1 cellular context compared by ENCODE assay signal in the genomic region with DNA sequence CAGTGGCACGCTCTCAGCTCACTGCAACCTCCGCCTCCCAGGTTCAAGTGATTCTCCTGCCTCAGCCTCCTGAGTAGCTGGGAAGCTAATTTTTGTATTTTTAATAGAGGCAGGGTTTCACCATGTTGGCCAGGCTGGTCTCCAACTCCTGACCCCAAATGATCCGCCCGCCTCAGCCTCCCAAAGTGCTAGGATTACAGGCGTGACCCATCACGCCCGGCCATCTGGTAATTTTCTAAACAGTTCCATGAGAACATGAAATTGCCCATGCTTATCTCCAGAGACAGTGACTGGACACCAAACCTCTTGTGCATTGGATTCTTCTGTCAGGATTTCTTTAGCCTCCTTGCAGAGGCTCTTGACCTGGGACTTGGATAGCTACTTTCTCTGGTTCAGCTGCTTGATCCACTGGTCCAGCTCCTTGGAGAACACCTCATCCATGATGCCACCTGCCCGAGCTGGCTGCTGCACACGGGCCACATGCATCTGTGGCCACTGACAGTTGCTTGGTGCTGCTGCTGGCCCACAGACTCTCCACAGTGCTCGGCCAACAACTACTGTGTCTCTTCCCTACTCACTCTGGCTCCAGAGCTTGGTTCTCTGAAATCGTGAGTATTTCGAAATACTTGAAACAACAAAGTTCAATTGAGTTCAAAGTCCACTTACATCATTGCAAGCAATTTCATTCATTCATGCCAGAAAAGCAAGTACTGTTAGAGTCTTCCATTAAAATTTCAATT.
TF ChIP-seq lines count a peak whose summit lies in the region.

No MANE protein-coding gene starts in this region.

TF ChIP-seq in K562, 482 proteins besides CTCF, POLR2A, EP300 and RAD21 (continued from another document and continues in another):
- TF ChIP-seq, protein P1, sequence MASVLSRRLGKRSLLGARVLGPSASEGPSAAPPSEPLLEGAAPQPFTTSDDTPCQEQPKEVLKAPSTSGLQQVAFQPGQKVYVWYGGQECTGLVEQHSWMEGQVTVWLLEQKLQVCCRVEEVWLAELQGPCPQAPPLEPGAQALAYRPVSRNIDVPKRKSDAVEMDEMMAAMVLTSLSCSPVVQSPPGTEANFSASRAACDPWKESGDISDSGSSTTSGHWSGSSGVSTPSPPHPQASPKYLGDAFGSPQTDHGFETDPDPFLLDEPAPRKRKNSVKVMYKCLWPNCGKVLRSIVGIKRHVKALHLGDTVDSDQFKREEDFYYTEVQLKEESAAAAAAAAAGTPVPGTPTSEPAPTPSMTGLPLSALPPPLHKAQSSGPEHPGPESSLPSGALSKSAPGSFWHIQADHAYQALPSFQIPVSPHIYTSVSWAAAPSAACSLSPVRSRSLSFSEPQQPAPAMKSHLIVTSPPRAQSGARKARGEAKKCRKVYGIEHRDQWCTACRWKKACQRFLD (CRISPR knock-in tag; IDR thresholded peaks at IDR 0.05), result 0 out of 2 replicates have a peak, but pooled peaks have one; percentile 46
- TF ChIP-seq ZNF121 (CRISPR knock-in tag; conservative IDR thresholded peaks at IDR 0.05), result no peak
- no peak for TF ChIP-seq KLF1 (tag; IDR thresholded peaks at IDR 0.05)
- no peak for TF ChIP-seq ZBTB33 (CRISPR knock-in tag; IDR thresholded peaks at IDR 0.05)
- peak; percentile 27; the same call in 1 of the 2 replicates for TF ChIP-seq GATAD2B (IDR thresholded peaks at IDR 0.05; ENCODE audit: borderline replicate concordance)
- TF ChIP-seq ZEB2 (IDR thresholded peaks at IDR 0.05), result 0 out of 2 replicates have a peak, but pooled peaks have one; percentile 36
- TF ChIP-seq ILF3 (IDR thresholded peaks at IDR 0.05; ENCODE audit: borderline replicate concordance), result no peak
- peak; percentile 50 for TF ChIP-seq ATF3 (IDR thresholded peaks at IDR 0.05)
- no peak for TF ChIP-seq ATF3 (CRISPR knock-in tag; conservative IDR thresholded peaks at IDR 0.05)
- TF ChIP-seq, protein P2, sequence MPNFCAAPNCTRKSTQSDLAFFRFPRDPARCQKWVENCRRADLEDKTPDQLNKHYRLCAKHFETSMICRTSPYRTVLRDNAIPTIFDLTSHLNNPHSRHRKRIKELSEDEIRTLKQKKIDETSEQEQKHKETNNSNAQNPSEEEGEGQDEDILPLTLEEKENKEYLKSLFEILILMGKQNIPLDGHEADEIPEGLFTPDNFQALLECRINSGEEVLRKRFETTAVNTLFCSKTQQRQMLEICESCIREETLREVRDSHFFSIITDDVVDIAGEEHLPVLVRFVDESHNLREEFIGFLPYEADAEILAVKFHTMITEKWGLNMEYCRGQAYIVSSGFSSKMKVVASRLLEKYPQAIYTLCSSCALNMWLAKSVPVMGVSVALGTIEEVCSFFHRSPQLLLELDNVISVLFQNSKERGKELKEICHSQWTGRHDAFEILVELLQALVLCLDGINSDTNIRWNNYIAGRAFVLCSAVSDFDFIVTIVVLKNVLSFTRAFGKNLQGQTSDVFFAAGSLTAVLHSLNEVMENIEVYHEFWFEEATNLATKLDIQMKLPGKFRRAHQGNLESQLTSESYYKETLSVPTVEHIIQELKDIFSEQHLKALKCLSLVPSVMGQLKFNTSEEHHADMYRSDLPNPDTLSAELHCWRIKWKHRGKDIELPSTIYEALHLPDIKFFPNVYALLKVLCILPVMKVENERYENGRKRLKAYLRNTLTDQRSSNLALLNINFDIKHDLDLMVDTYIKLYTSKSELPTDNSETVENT (CRISPR knock-in tag; IDR thresholded peaks at IDR 0.05), result no peak
- TF ChIP-seq, protein P3, sequence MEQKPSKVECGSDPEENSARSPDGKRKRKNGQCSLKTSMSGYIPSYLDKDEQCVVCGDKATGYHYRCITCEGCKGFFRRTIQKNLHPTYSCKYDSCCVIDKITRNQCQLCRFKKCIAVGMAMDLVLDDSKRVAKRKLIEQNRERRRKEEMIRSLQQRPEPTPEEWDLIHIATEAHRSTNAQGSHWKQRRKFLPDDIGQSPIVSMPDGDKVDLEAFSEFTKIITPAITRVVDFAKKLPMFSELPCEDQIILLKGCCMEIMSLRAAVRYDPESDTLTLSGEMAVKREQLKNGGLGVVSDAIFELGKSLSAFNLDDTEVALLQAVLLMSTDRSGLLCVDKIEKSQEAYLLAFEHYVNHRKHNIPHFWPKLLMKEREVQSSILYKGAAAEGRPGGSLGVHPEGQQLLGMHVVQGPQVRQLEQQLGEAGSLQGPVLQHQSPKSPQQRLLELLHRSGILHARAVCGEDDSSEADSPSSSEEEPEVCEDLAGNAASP (IDR thresholded peaks at IDR 0.05), result peak; percentile 92
- TF ChIP-seq MAZ (CRISPR knock-in tag; conservative IDR thresholded peaks at IDR 0.05 in 1 of 2, IDR thresholded peaks at IDR 0.05 in 1 of 2), result no peak
- TF ChIP-seq ASH1L (IDR thresholded peaks at IDR 0.05; ENCODE audit: borderline replicate concordance, low read depth, partially characterized antibody), result no peak
- no peak for TF ChIP-seq SETDB1 (IDR thresholded peaks at IDR 0.05; ENCODE audit: low read length)
- TF ChIP-seq ZNF212 (CRISPR knock-in tag; IDR thresholded peaks at IDR 0.05), result no peak
- peak; percentile 25 for TF ChIP-seq CCNT2 (IDR thresholded peaks at IDR 0.05; ENCODE audit: borderline replicate concordance, extremely low read depth, insufficient read length, low read depth, low read length)
- no peak for TF ChIP-seq BCLAF1 (IDR thresholded peaks at IDR 0.05; ENCODE audit: borderline replicate concordance in 1 of 2, control insufficient read depth in 1 of 2, low read depth in 2 of 2, low read length in 1 of 2)
- no peak for TF ChIP-seq STAG1 (CRISPR knock-in tag; IDR thresholded peaks at IDR 0.05; ENCODE audit: borderline replicate concordance)
- TF ChIP-seq SMAD4 (CRISPR knock-in tag; conservative IDR thresholded peaks at IDR 0.05), result peak; percentile 77
- TF ChIP-seq CBX8 (IDR thresholded peaks at IDR 0.05; ENCODE audit: borderline replicate concordance, extremely low read depth, low read depth, low read length, poor library complexity, severe bottlenecking), result no peak
- TF ChIP-seq NR2C1 (IDR thresholded peaks at IDR 0.05), result peak; percentile 57
- TF ChIP-seq NR2C1 (tag; IDR thresholded peaks at IDR 0.05), result peak; percentile 63; the same call in 1 of the 2 replicates
- no peak for TF ChIP-seq FOXJ2 (tag; IDR thresholded peaks at IDR 0.05)
- no peak for TF ChIP-seq BRD4 (IDR thresholded peaks at IDR 0.05)
- peak; percentile 61 for TF ChIP-seq STAT5A (IDR thresholded peaks at IDR 0.05; ENCODE audit: borderline replicate concordance, low read length)
- TF ChIP-seq, protein P4, sequence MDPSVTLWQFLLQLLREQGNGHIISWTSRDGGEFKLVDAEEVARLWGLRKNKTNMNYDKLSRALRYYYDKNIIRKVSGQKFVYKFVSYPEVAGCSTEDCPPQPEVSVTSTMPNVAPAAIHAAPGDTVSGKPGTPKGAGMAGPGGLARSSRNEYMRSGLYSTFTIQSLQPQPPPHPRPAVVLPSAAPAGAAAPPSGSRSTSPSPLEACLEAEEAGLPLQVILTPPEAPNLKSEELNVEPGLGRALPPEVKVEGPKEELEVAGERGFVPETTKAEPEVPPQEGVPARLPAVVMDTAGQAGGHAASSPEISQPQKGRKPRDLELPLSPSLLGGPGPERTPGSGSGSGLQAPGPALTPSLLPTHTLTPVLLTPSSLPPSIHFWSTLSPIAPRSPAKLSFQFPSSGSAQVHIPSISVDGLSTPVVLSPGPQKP (CRISPR knock-in tag; IDR thresholded peaks at IDR 0.05), result no peak
- no peak for TF ChIP-seq ZNF780A (CRISPR knock-in tag; IDR thresholded peaks at IDR 0.05)
- peak; percentile 97 for TF ChIP-seq KDM1A (IDR thresholded peaks at IDR 0.05)
- TF ChIP-seq TAF15 (IDR thresholded peaks at IDR 0.05; ENCODE audit: low read depth, low read length), result no peak
- peak; percentile 79 for TF ChIP-seq MTA3 (IDR thresholded peaks at IDR 0.05; ENCODE audit: borderline replicate concordance)
- peak; percentile 94 for TF ChIP-seq CBFA2T2 (conservative IDR thresholded peaks at IDR 0.05)
- TF ChIP-seq ZBTB9 (CRISPR knock-in tag; IDR thresholded peaks at IDR 0.05), result 0 out of 2 replicates have a peak, but pooled peaks have one; percentile 24
- no peak for TF ChIP-seq ZNF707 (CRISPR knock-in tag; conservative IDR thresholded peaks at IDR 0.05)
- no peak for TF ChIP-seq ZNF197 (CRISPR knock-in tag; IDR thresholded peaks at IDR 0.05; ENCODE audit: low read depth)
- 0 out of 2 replicates have a peak, but pooled peaks have one; percentile 59 for TF ChIP-seq TOE1 (IDR thresholded peaks at IDR 0.05; ENCODE audit: borderline replicate concordance)
- no peak for TF ChIP-seq TOE1 (CRISPR knock-in tag; IDR thresholded peaks at IDR 0.05; ENCODE audit: borderline replicate concordance, low read depth)
- TF ChIP-seq ZNF134 (CRISPR knock-in tag; conservative IDR thresholded peaks at IDR 0.05), result no peak
- TF ChIP-seq, protein P5, sequence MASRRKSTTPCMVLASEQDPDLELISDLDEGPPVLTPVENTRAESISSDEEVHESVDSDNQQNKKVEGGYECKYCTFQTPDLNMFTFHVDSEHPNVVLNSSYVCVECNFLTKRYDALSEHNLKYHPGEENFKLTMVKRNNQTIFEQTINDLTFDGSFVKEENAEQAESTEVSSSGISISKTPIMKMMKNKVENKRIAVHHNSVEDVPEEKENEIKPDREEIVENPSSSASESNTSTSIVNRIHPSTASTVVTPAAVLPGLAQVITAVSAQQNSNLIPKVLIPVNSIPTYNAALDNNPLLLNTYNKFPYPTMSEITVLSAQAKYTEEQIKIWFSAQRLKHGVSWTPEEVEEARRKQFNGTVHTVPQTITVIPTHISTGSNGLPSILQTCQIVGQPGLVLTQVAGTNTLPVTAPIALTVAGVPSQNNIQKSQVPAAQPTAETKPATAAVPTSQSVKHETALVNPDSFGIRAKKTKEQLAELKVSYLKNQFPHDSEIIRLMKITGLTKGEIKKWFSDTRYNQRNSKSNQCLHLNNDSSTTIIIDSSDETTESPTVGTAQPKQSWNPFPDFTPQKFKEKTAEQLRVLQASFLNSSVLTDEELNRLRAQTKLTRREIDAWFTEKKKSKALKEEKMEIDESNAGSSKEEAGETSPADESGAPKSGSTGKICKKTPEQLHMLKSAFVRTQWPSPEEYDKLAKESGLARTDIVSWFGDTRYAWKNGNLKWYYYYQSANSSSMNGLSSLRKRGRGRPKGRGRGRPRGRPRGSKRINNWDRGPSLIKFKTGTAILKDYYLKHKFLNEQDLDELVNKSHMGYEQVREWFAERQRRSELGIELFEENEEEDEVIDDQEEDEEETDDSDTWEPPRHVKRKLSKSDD (conservative IDR thresholded peaks at IDR 0.05; ENCODE audit: low read length), result no peak
- no peak for TF ChIP-seq ZNF77 (CRISPR knock-in tag; IDR thresholded peaks at IDR 0.05)
- peak; percentile 43; the same call in 1 of the 2 replicates for TF ChIP-seq TRIM28 (IDR thresholded peaks at IDR 0.05)
